Comparison of ENCODE assay signal across 8 cellular contexts in the genomic region with DNA sequence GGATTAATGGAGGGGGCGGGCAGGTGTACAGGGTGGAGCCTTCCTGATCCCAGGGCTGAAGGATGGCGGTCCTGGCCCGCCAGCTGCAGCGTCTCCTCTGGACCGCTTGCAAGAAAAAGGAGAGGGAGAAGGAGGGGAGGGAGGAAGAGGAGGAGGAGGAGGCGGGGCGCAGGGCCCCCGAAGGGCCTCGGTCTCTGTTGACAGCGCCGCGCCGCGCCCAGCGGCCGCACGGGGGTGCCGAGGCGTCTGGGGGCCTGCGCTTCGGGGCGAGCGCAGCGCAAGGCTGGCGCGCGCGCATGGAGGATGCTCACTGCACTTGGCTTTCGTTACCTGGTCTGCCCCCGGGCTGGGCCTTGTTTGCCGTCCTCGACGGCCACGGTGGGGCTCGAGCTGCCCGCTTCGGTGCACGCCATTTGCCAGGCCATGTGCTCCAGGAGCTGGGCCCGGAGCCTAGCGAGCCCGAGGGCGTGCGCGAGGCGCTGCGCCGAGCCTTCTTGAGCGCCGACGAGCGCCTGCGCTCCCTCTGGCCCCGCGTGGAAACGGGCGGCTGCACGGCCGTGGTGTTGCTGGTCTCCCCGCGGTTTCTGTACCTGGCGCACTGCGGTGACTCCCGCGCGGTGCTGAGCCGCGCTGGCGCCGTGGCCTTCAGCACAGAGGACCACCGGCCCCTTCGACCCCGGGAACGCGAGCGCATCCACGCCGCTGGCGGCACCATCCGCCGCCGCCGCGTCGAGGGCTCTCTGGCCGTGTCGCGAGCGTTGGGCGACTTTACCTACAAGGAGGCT. TPM values are rescaled to one million over a fixed set of nuclear protein-coding genes. Genes with fewer than 3 reads are reported as not detected.
DNase-seq lines count a peak whose midpoint lies in the region; ATAC-seq and TF ChIP-seq lines count a peak whose summit lies in the region.

A gene with protein sequence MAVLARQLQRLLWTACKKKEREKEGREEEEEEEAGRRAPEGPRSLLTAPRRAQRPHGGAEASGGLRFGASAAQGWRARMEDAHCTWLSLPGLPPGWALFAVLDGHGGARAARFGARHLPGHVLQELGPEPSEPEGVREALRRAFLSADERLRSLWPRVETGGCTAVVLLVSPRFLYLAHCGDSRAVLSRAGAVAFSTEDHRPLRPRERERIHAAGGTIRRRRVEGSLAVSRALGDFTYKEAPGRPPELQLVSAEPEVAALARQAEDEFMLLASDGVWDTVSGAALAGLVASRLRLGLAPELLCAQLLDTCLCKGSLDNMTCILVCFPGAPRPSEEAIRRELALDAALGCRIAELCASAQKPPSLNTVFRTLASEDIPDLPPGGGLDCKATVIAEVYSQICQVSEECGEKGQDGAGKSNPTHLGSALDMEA (plus strand): TSS at position 33 of the 785 bp plus-strand sequence. CDS start 30 bp downstream, at position 63.

- POLR2A ChIA-PET in CD8-positive, alpha-beta T cell (lab: Charles Lee) = interaction anchor here (1.2 to 1.6 kb wide), 4 partner anchors 7 to 29 kb away, joined by 3 to 5 read pairs (median 5); no protein-coding TSS in a partner anchor
- POLR2A ChIA-PET in activated CD4-positive, alpha-beta T cell treated with anti-CD3 and anti-CD28 coated beads, Interleukin-2, amount 10 ng/mL, durations not matched to agents 7 days and 5 days (lab: Charles Lee) = no interaction called here

- no peaks in the 10 kb centered on the region for H3K9me3 ChIP-seq in CD8-positive, alpha-beta T cell (ENCODE audit: low read length)
- no peaks in the 10 kb centered on the region for H3K9me3 ChIP-seq in Karpas-422 (ENCODE audit: low read length)
- no peaks in the 10 kb centered on the region for H3K9me3 ChIP-seq in endodermal cell (ENCODE audit: control insufficient read depth, low read length)
- H3K9me3 ChIP-seq in neural cell (ENCODE audit: low read length) = no peaks in the 10 kb centered on the region
- no peaks in the 10 kb centered on the region for H3K9me3 ChIP-seq in aorta (ENCODE audit: control insufficient read depth, low read length)

- peaks cover 7% of the 10 kb centered on the region for H3K27me3 Mint-ChIP-seq in CD8-positive, alpha-beta T cell (ENCODE audit: low read depth)
- H3K27me3 Mint-ChIP-seq in activated CD4-positive, alpha-beta T cell treated with anti-CD3 and anti-CD28 coated beads, Interleukin-2, amount 10 ng/mL, durations not matched to agents 7 days and 5 days = peaks cover 32% of the 10 kb centered on the region
- H3K27me3 Mint-ChIP-seq in endodermal cell (ENCODE audit: insufficient read depth) = peaks cover 55% of the 10 kb centered on the region

- TF ChIP-seq RAD21 in neural cell (conservative IDR thresholded peaks at IDR 0.05) = no peak

- WGBS in endodermal cell (ENCODE audit: insufficient coverage in 1 of 2, insufficient read length in 1 of 2), 2 experiments = 4 to 5% methylated on average over 27 to 89 of the region's 89 CpGs
- WGBS in aorta, 2 donors = 2% methylated on average over 76 to 89 of the region's 89 CpGs

- peak within 1 kb of the TSS; percentile 61 for H3K4me3 ChIP-seq in CD8-positive, alpha-beta T cell (ENCODE audit: low read depth, low read length)
- H3K4me3 ChIP-seq in Karpas-422 (ENCODE audit: low read length) = peak within 1 kb of the TSS; percentile 67
- H3K4me3 ChIP-seq in endodermal cell (ENCODE audit: low read length) = peak within 1 kb of the TSS; percentile 70
- H3K4me3 ChIP-seq in neural cell (ENCODE audit: low read length) = peak within 1 kb of the TSS; percentile 99
- H3K4me3 ChIP-seq in aorta (ENCODE audit: low read length in 2 of 2) = no peak within 1 kb of the TSS

- intact Hi-C loops in CD8-positive, alpha-beta T cell (cut with DNase I, micrococcal nuclease) = loop anchor here (1.0 to 5.0 kb wide), 5 partner anchors 8 to 496 kb away; a partner anchor contains a TSS
- intact Hi-C loops in aorta (cut with DNase I) = no loop called here

- H3K4me1 Mint-ChIP-seq in CD8-positive, alpha-beta T cell (ENCODE audit: low read depth) = peaks cover 33% of the 10 kb centered on the region
- H3K4me1 Mint-ChIP-seq in activated CD4-positive, alpha-beta T cell treated with anti-CD3 and anti-CD28 coated beads, Interleukin-2, amount 10 ng/mL, durations not matched to agents 7 days and 5 days = peaks cover 37% of the 10 kb centered on the region
- H3K4me1 Mint-ChIP-seq in endodermal cell = peaks cover 8% of the 10 kb centered on the region

- H4K20me1 ChIP-seq in Karpas-422 (ENCODE audit: insufficient read depth, low read depth, low read length) (0 out of 2 replicates have a peak, but pooled peaks cover 4% of the 10 kb centered on the region), neural cell (ENCODE audit: insufficient read depth) (no peaks in the 10 kb centered on the region)

- CTCF ChIA-PET in CD8-positive, alpha-beta T cell (lab: Charles Lee) = interaction anchor here (0.7 to 2.7 kb wide), 6 partner anchors 9 to 60 kb away, joined by 3 to 17 read pairs (median 4); a partner anchor contains a TSS
- CTCF ChIA-PET in activated CD4-positive, alpha-beta T cell treated with anti-CD3 and anti-CD28 coated beads, Interleukin-2, amount 10 ng/mL, durations not matched to agents 7 days and 5 days (lab: Charles Lee) = interaction anchor here (0.5 to 4.6 kb wide), 11 partner anchors 13 to 144 kb away, joined by 3 to 34 read pairs (median 4); no protein-coding TSS in a partner anchor

- H3F3A ChIP-seq in neural cell (ENCODE audit: insufficient read depth, low read length, poor library complexity, severe bottlenecking) = no peaks in the 10 kb centered on the region

- H3K79me2 ChIP-seq in Karpas-422 (ENCODE audit: low read length) = no peaks in the 10 kb centered on the region
- H3K79me2 ChIP-seq in neural cell (replicated peaks; ENCODE audit: insufficient read depth, low read length) = peaks cover 3% of the 10 kb centered on the region

- peak; percentile 53 to 84 (median 72) for DNase-seq in CD8-positive, alpha-beta T cell
- DNase-seq in Karpas-422 = peak; percentile 91
- peak; percentile 53 for DNase-seq in activated CD4-positive, alpha-beta T cell treated with anti-CD3 and anti-CD28 coated beads, Interleukin-2, amount 10 ng/mL, durations not matched to agents 7 days and 5 days
- peak; percentile 83 for DNase-seq in endodermal cell
- DNase-seq in aorta = no peak
- no peak for DNase-seq in SHP77 (lab: John Stamatoyannopoulos, UW)

- ATAC-seq in CD8-positive, alpha-beta T cell = peak; percentile 64
- ATAC-seq in aorta (ENCODE audit: low FRiP score) = no peak
- no peak for ATAC-seq in HG03432 (IDR thresholded peaks at IDR 0.05; ENCODE audit: unreplicated experiment)

- H2AFZ ChIP-seq in Karpas-422 (ENCODE audit: low read length) (peak within 1 kb of the TSS; percentile 71; the same call in 1 of the 2 replicates), neural cell (ENCODE audit: low read depth, low read length) (no peak within 1 kb of the TSS)

- no peaks in the 10 kb centered on the region for H3K27me3 ChIP-seq in CD8-positive, alpha-beta T cell (ENCODE audit: insufficient read depth, low read length)
- no peaks in the 10 kb centered on the region for H3K27me3 ChIP-seq in Karpas-422 (ENCODE audit: low read length)
- H3K27me3 ChIP-seq in endodermal cell (ENCODE audit: control insufficient read depth, insufficient read depth, low read length, poor library complexity, severe bottlenecking) = peaks cover 28% of the 10 kb centered on the region
- H3K27me3 ChIP-seq in neural cell (ENCODE audit: insufficient read depth, low read depth, low read length) = peaks cover 49% of the 10 kb centered on the region
- H3K27me3 ChIP-seq in aorta (ENCODE audit: control insufficient read depth in 1 of 2, insufficient read depth in 2 of 2, low read length in 1 of 2) = no peaks in the 10 kb centered on the region

- H3K9me2 ChIP-seq in Karpas-422 (replicated peaks; ENCODE audit: insufficient read depth, low read length) (no peaks in the 10 kb centered on the region), neural cell (ENCODE audit: insufficient read depth, low read length) (no peaks in the 10 kb centered on the region)

- H3K27ac ChIP-seq in CD8-positive, alpha-beta T cell (ENCODE audit: low read depth, low read length) = peak within 1 kb of the TSS; percentile 29
- H3K27ac ChIP-seq in Karpas-422 (ENCODE audit: low read length) (no peak within 1 kb of the TSS), endodermal cell (ENCODE audit: low read depth, low read length) (no peak within 1 kb of the TSS), neural cell (ENCODE audit: low read length) (no peak within 1 kb of the TSS), aorta (ENCODE audit: low read depth in 1 of 2, low read length in 2 of 2) (no peak within 1 kb of the TSS)

- no peaks in the 10 kb centered on the region for H3K9me3 Mint-ChIP-seq in CD8-positive, alpha-beta T cell
- no peaks in the 10 kb centered on the region for H3K9me3 Mint-ChIP-seq in activated CD4-positive, alpha-beta T cell treated with anti-CD3 and anti-CD28 coated beads, Interleukin-2, amount 10 ng/mL, durations not matched to agents 7 days and 5 days
- H3K9me3 Mint-ChIP-seq in endodermal cell = no peaks in the 10 kb centered on the region

- H3K4me1 ChIP-seq in CD8-positive, alpha-beta T cell (ENCODE audit: insufficient read depth, low read length) = peaks cover 37% of the 10 kb centered on the region
- H3K4me1 ChIP-seq in Karpas-422 (ENCODE audit: low read length) (peaks cover 32% of the 10 kb centered on the region), endodermal cell (ENCODE audit: control insufficient read depth, insufficient read depth, low read length) (no peaks in the 10 kb centered on the region), aorta (ENCODE audit: control insufficient read depth in 1 of 2, insufficient read depth in 2 of 2, low read length in 2 of 2) (no peaks in the 10 kb centered on the region)

- peaks cover 4% of the 10 kb centered on the region for H3K36me3 Mint-ChIP-seq in CD8-positive, alpha-beta T cell
- no peaks in the 10 kb centered on the region for H3K36me3 Mint-ChIP-seq in activated CD4-positive, alpha-beta T cell treated with anti-CD3 and anti-CD28 coated beads, Interleukin-2, amount 10 ng/mL, durations not matched to agents 7 days and 5 days (ENCODE audit: low read depth)
- H3K36me3 Mint-ChIP-seq in endodermal cell (ENCODE audit: low read depth) = peaks cover 7% of the 10 kb centered on the region

- peak within 1 kb of the TSS; percentile 73 for H3K27ac Mint-ChIP-seq in CD8-positive, alpha-beta T cell
- H3K27ac Mint-ChIP-seq in activated CD4-positive, alpha-beta T cell treated with anti-CD3 and anti-CD28 coated beads, Interleukin-2, amount 10 ng/mL, durations not matched to agents 7 days and 5 days = peak within 1 kb of the TSS; percentile 85
- H3K27ac Mint-ChIP-seq in endodermal cell = no peak within 1 kb of the TSS

- no peak for TF ChIP-seq EP300 in neural cell (conservative IDR thresholded peaks at IDR 0.05; ENCODE audit: poor library complexity, severe bottlenecking)

- H3K4me2 ChIP-seq in Karpas-422 (ENCODE audit: low read depth, low read length, poor library complexity, severe bottlenecking) (peak within 1 kb of the TSS; percentile 77), neural cell (ENCODE audit: low read length) (no peak within 1 kb of the TSS)

- peak within 1 kb of the TSS; percentile 67 for H3K9ac ChIP-seq in Karpas-422 (ENCODE audit: low read length)
- H3K9ac ChIP-seq in endodermal cell (ENCODE audit: extremely low read depth, low read length, poor library complexity, severe bottlenecking) = no peak within 1 kb of the TSS
- peak within 1 kb of the TSS; percentile 97 for H3K9ac ChIP-seq in neural cell (ENCODE audit: low read length)

- H3K36me3 ChIP-seq in CD8-positive, alpha-beta T cell (ENCODE audit: insufficient read depth, low read length) = no peaks in the 10 kb centered on the region
- 0 out of 2 replicates have a peak, but pooled peaks cover 3% of the 10 kb centered on the region for H3K36me3 ChIP-seq in Karpas-422 (ENCODE audit: insufficient read depth, low read length)
- H3K36me3 ChIP-seq in endodermal cell (ENCODE audit: control insufficient read depth, insufficient read depth, low read length) = peaks cover 4% of the 10 kb centered on the region
- no peaks in the 10 kb centered on the region for H3K36me3 ChIP-seq in neural cell (ENCODE audit: insufficient read depth, low read length)
- no peaks in the 10 kb centered on the region for H3K36me3 ChIP-seq in aorta (ENCODE audit: control insufficient read depth in 1 of 2, insufficient read depth in 2 of 2, low read length in 1 of 2)

- peak within 1 kb of the TSS; percentile 82 for H3K4me3 Mint-ChIP-seq in CD8-positive, alpha-beta T cell
- peak within 1 kb of the TSS; percentile 76 for H3K4me3 Mint-ChIP-seq in activated CD4-positive, alpha-beta T cell treated with anti-CD3 and anti-CD28 coated beads, Interleukin-2, amount 10 ng/mL, durations not matched to agents 7 days and 5 days
- peak within 1 kb of the TSS; percentile 46 for H3K4me3 Mint-ChIP-seq in endodermal cell

- peak; percentile 52 for TF ChIP-seq CTCF in CD8-positive, alpha-beta T cell (IDR thresholded peaks at IDR 0.05)
- TF ChIP-seq CTCF in endodermal cell (conservative IDR thresholded peaks at IDR 0.05) = peak; percentile 33
- peak; percentile 36 for TF ChIP-seq CTCF in neural cell (IDR thresholded peaks at IDR 0.05; ENCODE audit: poor library complexity, severe bottlenecking)

RNA-seq across cellular contexts. Expression of the gene that starts here (rescaled TPM):
- 1 to 10 TPM; 5.6 to 8.0 TPM for total RNA-seq in CD8-positive, alpha-beta T cell
- total RNA-seq in Karpas-422 (2014; rRNA removed; shearing (Covaris generic); ENCODE audit: low replicate concordance) = 0.71 and 8.0 TPM in 2 replicates
- 1 to 10 TPM in 1 of 2 experiments, under 1 TPM in 1; 0.82 to 1.1 TPM for total RNA-seq in activated CD4-positive, alpha-beta T cell treated with anti-CD3 and anti-CD28 coated beads, Interleukin-2, amount 10 ng/mL, durations not matched to agents 7 days and 5 days
- total RNA-seq in endodermal cell (1 to 10 TPM; 3.2 to 3.5 TPM), aorta (1 to 10 TPM in 1 of 2 donors, under 1 TPM in 1; 0.88 to 2.5 TPM)
- 2.6 TPM for polyA plus RNA-seq in endodermal cell (2013, experiment 1 of 2)
- polyA plus RNA-seq in endodermal cell (2013, experiment 2 of 2) = 1.9 TPM
- polyA plus RNA-seq in neural cell (1.0 and 1.8 TPM in 2 replicates), aorta (under 1 TPM in 1 of 2 donors, not detected in 1; 0.67 TPM)
- not detected in 2 replicates for polyA minus RNA-seq in neural cell

Comparison
In these comparisons a context has a peak if more than half of its experiments do, and no peak if none do; other contexts are left out.
1. DNase-seq: peak in CD8-positive, alpha-beta T cell (7 of 7), Karpas-422 (single experiment), activated CD4-positive, alpha-beta T cell treated with anti-CD3 and anti-CD28 coated beads, Interleukin-2, amount 10 ng/mL, durations not matched to agents 7 days and 5 days (single experiment) and endodermal cell (single experiment); none in aorta (0 of 2) and SHP77 (0 of 2).
2. H3K4me3 ChIP-seq: peak in CD8-positive, alpha-beta T cell (single experiment), Karpas-422 (single experiment), endodermal cell (single experiment) and neural cell (single experiment); none in aorta (0 of 2).
3. intact Hi-C loops: an anchor here in CD8-positive, alpha-beta T cell (1.0 to 5.0 kb wide); none called in aorta.
4. Peak in every context shown above with its lines, with median percentiles within 50 percentile points of each other: H3K4me3 Mint-ChIP-seq and CTCF ChIP-seq.